In genomic region chr5:132370241-132370820, GRCh38 we compare ENCODE assay signal across 1 cellular context.
TF ChIP-seq lines count a peak whose summit lies in the region.

No MANE protein-coding gene starts in this region.

TF ChIP-seq in K562, 482 proteins besides CTCF, POLR2A, EP300 and RAD21 (continued from another document):
- TF ChIP-seq ETV1 (tag; conservative IDR thresholded peaks at IDR 0.05; ENCODE audit: low read depth) (no peak), ZNF41 (CRISPR knock-in tag; conservative IDR thresholded peaks at IDR 0.05) (no peak), ZBTB8A (IDR thresholded peaks at IDR 0.05; ENCODE audit: partially characterized antibody) (no peak), HMG20A (CRISPR knock-in tag; conservative IDR thresholded peaks at IDR 0.05) (no peak), JUN (IDR thresholded peaks at IDR 0.05; ENCODE audit: borderline replicate concordance, low read depth, low read length) (no peak), JUN (CRISPR knock-in tag; IDR thresholded peaks at IDR 0.05; ENCODE audit: borderline replicate concordance) (peak; percentile 41; the same call in 1 of the 2 replicates), SMARCB1 (IDR thresholded peaks at IDR 0.05; ENCODE audit: insufficient read length, low read depth) (no peak), ELF2 (CRISPR knock-in tag; IDR thresholded peaks at IDR 0.05) (no peak), NEUROD1 (IDR thresholded peaks at IDR 0.05; ENCODE audit: borderline replicate concordance, low read depth, low read length, partially characterized antibody) (no peak), GTF2B (IDR thresholded peaks at IDR 0.05; ENCODE audit: extremely low read depth, insufficient read length) (no peak), ZNF282 (CRISPR knock-in tag; IDR thresholded peaks at IDR 0.05) (0 out of 2 replicates have a peak, but pooled peaks have one; percentile 13), HNRNPUL1 (IDR thresholded peaks at IDR 0.05; ENCODE audit: low read length) (no peak), CEBPG (CRISPR knock-in tag; IDR thresholded peaks at IDR 0.05) (peak; percentile 55; the same call in 1 of the 2 replicates), CEBPG (tag; conservative IDR thresholded peaks at IDR 0.05 in 1 of 2, IDR thresholded peaks at IDR 0.05 in 1 of 2) (no peak), ATF1 (CRISPR knock-in tag; IDR thresholded peaks at IDR 0.05) (no peak), ATF1 (tag; IDR thresholded peaks at IDR 0.05) (no peak), HNRNPK (IDR thresholded peaks at IDR 0.05; ENCODE audit: low read depth, low read length, poor library complexity, severe bottlenecking) (no peak), TAF1 (IDR thresholded peaks at IDR 0.05; ENCODE audit: control insufficient read depth, extremely low read depth, insufficient read depth, low read length, severe bottlenecking) (no peak), LCOR (CRISPR knock-in tag; IDR thresholded peaks at IDR 0.05) (0 out of 2 replicates have a peak, but pooled peaks have one; percentile 39), U2AF2 (optimal IDR thresholded peaks at IDR 0.05; ENCODE audit: low read depth, low read length) (no peak), GABPB1 (CRISPR knock-in tag; IDR thresholded peaks at IDR 0.05) (0 out of 2 replicates have a peak, but pooled peaks have one; percentile 36)
